ENCODE assay signal across 1 cellular context in the genomic region with DNA sequence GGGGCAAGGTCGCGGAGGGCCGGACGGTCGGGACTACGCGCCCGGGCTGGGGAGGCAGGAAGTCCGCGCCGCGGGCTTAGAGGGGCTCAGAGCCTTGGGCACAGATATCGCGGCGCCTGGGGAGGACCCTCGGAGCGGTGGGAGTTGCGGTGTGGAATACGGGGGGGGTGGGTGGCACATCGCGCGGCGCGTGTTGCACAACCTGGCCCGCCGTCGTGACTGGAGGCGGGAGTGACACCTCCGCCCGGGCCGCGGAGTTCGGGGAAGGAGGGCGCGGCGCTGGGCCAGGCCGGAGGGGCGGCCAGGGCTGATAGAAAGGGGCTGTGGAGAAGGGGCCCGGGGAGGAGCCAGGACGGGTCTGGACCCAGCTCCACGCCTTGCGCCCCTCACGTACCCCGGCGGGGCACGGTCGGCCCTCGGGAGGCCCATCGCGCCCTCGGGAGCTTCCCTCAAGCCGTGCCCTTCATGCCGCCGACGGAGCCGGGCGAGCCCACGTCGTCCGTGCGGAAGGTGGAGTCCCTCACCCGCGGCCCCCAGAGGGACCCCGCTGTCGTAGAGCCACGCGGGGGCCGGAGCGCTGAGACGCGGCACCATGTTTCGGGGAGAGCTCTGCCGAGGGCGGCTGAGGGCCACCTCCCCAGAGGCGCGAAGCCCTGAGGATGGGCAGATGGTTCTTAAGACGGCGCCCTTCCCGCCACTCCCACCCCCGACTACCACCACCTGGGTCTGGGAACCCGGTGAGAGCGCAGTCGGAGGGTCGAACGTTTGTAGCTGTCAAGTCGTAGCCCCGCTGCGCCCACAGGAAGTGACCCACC.
TF ChIP-seq lines count a peak whose summit lies in the region.

No MANE protein-coding gene starts in this region.

TF ChIP-seq in K562, 482 proteins besides CTCF, POLR2A, EP300 and RAD21 (continued from another document):
- TF ChIP-seq, protein P1, sequence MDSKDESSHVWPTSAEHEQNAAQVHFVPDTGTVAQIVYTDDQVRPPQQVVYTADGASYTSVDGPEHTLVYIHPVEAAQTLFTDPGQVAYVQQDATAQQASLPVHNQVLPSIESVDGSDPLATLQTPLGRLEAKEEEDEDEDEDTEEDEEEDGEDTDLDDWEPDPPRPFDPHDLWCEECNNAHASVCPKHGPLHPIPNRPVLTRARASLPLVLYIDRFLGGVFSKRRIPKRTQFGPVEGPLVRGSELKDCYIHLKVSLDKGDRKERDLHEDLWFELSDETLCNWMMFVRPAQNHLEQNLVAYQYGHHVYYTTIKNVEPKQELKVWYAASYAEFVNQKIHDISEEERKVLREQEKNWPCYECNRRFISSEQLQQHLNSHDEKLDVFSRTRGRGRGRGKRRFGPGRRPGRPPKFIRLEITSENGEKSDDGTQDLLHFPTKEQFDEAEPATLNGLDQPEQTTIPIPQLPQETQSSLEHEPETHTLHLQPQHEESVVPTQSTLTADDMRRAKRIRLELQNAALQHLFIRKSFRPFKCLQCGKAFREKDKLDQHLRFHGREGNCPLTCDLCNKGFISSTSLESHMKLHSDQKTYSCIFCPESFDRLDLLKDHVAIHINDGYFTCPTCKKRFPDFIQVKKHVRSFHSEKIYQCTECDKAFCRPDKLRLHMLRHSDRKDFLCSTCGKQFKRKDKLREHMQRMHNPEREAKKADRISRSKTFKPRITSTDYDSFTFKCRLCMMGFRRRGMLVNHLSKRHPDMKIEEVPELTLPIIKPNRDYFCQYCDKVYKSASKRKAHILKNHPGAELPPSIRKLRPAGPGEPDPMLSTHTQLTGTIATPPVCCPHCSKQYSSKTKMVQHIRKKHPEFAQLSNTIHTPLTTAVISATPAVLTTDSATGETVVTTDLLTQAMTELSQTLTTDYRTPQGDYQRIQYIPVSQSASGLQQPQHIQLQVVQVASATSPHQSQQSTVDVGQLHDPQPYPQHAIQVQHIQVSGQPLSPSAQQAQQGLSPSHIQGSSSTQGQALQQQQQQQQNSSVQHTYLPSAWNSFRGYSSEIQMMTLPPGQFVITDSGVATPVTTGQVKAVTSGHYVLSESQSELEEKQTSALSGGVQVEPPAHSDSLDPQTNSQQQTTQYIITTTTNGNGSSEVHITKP (IDR thresholded peaks at IDR 0.05; ENCODE audit: partially characterized antibody), result no peak
- TF ChIP-seq ZBTB8A (IDR thresholded peaks at IDR 0.05; ENCODE audit: partially characterized antibody) (no peak), BRCA1 (IDR thresholded peaks at IDR 0.05) (no peak), BRCA1 (CRISPR knock-in tag; IDR thresholded peaks at IDR 0.05) (no peak), MBD2 (IDR thresholded peaks at IDR 0.05; ENCODE audit: borderline replicate concordance, low read depth) (no peak), RBBP5 (IDR thresholded peaks at IDR 0.05; ENCODE audit: borderline replicate concordance, insufficient read depth, low read length, poor library complexity, severe bottlenecking) (peak; percentile 24), PPARD (CRISPR knock-in tag; IDR thresholded peaks at IDR 0.05) (no peak), PTRF (tag; IDR thresholded peaks at IDR 0.05) (no peak), POLR2H (tag; IDR thresholded peaks at IDR 0.05; ENCODE audit: low read depth) (no peak), ZNF830 (CRISPR knock-in tag; IDR thresholded peaks at IDR 0.05) (no peak), FUS (optimal IDR thresholded peaks at IDR 0.05; ENCODE audit: low read depth, low read length) (no peak), DPF2 (IDR thresholded peaks at IDR 0.05) (no peak), GATAD2A (IDR thresholded peaks at IDR 0.05) (no peak), ZFX (CRISPR knock-in tag; IDR thresholded peaks at IDR 0.05) (peak; percentile 36), FOXA3 (CRISPR knock-in tag; conservative IDR thresholded peaks at IDR 0.05 in 1 of 2, IDR thresholded peaks at IDR 0.05 in 1 of 2) (no peak), HDGF (IDR thresholded peaks at IDR 0.05) (no peak), EZH2 (IDR thresholded peaks at IDR 0.05; ENCODE audit: borderline replicate concordance, low read depth, low read length) (no peak), YBX1 (IDR thresholded peaks at IDR 0.05) (no peak), PCBP1 (IDR thresholded peaks at IDR 0.05; ENCODE audit: low read depth, low read length, poor library complexity, severe bottlenecking) (peak; percentile 18), BCOR (IDR thresholded peaks at IDR 0.05) (no peak), ZC3H8 (IDR thresholded peaks at IDR 0.05) (no peak), NCOA6 (IDR thresholded peaks at IDR 0.05) (peak; percentile 56; the same call in 1 of the 2 replicates), HIVEP1 (CRISPR knock-in tag; IDR thresholded peaks at IDR 0.05) (no peak), KDM5B (IDR thresholded peaks at IDR 0.05; ENCODE audit: insufficient replicate concordance, low read depth, low read length) (no peak), ZNF444 (CRISPR knock-in tag; IDR thresholded peaks at IDR 0.05) (no peak), KLF10 (CRISPR knock-in tag; IDR thresholded peaks at IDR 0.05) (no peak), SMAD3 (CRISPR knock-in tag; conservative IDR thresholded peaks at IDR 0.05) (no peak), SMARCC2 (IDR thresholded peaks at IDR 0.05; ENCODE audit: low read depth) (no peak), TGIF2 (CRISPR knock-in tag; IDR thresholded peaks at IDR 0.05) (no peak), PML (IDR thresholded peaks at IDR 0.05; ENCODE audit: low read length) (no peak), KLF1 (tag; IDR thresholded peaks at IDR 0.05) (no peak)
- TF ChIP-seq, protein P2, sequence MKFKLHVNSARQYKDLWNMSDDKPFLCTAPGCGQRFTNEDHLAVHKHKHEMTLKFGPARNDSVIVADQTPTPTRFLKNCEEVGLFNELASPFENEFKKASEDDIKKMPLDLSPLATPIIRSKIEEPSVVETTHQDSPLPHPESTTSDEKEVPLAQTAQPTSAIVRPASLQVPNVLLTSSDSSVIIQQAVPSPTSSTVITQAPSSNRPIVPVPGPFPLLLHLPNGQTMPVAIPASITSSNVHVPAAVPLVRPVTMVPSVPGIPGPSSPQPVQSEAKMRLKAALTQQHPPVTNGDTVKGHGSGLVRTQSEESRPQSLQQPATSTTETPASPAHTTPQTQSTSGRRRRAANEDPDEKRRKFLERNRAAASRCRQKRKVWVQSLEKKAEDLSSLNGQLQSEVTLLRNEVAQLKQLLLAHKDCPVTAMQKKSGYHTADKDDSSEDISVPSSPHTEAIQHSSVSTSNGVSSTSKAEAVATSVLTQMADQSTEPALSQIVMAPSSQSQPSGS (CRISPR knock-in tag; IDR thresholded peaks at IDR 0.05), result no peak
- TF ChIP-seq, protein P3, sequence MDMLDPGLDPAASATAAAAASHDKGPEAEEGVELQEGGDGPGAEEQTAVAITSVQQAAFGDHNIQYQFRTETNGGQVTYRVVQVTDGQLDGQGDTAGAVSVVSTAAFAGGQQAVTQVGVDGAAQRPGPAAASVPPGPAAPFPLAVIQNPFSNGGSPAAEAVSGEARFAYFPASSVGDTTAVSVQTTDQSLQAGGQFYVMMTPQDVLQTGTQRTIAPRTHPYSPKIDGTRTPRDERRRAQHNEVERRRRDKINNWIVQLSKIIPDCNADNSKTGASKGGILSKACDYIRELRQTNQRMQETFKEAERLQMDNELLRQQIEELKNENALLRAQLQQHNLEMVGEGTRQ (CRISPR knock-in tag; IDR thresholded peaks at IDR 0.05), result no peak
- TF ChIP-seq, protein P4, sequence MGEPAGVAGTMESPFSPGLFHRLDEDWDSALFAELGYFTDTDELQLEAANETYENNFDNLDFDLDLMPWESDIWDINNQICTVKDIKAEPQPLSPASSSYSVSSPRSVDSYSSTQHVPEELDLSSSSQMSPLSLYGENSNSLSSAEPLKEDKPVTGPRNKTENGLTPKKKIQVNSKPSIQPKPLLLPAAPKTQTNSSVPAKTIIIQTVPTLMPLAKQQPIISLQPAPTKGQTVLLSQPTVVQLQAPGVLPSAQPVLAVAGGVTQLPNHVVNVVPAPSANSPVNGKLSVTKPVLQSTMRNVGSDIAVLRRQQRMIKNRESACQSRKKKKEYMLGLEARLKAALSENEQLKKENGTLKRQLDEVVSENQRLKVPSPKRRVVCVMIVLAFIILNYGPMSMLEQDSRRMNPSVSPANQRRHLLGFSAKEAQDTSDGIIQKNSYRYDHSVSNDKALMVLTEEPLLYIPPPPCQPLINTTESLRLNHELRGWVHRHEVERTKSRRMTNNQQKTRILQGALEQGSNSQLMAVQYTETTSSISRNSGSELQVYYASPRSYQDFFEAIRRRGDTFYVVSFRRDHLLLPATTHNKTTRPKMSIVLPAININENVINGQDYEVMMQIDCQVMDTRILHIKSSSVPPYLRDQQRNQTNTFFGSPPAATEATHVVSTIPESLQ (CRISPR knock-in tag; IDR thresholded peaks at IDR 0.05), result no peak
- TF ChIP-seq, protein P5, sequence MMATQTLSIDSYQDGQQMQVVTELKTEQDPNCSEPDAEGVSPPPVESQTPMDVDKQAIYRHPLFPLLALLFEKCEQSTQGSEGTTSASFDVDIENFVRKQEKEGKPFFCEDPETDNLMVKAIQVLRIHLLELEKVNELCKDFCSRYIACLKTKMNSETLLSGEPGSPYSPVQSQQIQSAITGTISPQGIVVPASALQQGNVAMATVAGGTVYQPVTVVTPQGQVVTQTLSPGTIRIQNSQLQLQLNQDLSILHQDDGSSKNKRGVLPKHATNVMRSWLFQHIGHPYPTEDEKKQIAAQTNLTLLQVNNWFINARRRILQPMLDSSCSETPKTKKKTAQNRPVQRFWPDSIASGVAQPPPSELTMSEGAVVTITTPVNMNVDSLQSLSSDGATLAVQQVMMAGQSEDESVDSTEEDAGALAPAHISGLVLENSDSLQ (IDR thresholded peaks at IDR 0.05), result 0 out of 2 replicates have a peak, but pooled peaks have one; percentile 37
- TF ChIP-seq, protein P6, sequence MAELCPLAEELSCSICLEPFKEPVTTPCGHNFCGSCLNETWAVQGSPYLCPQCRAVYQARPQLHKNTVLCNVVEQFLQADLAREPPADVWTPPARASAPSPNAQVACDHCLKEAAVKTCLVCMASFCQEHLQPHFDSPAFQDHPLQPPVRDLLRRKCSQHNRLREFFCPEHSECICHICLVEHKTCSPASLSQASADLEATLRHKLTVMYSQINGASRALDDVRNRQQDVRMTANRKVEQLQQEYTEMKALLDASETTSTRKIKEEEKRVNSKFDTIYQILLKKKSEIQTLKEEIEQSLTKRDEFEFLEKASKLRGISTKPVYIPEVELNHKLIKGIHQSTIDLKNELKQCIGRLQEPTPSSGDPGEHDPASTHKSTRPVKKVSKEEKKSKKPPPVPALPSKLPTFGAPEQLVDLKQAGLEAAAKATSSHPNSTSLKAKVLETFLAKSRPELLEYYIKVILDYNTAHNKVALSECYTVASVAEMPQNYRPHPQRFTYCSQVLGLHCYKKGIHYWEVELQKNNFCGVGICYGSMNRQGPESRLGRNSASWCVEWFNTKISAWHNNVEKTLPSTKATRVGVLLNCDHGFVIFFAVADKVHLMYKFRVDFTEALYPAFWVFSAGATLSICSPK (IDR thresholded peaks at IDR 0.05; ENCODE audit: borderline replicate concordance), result no peak
- TF ChIP-seq, protein P7, sequence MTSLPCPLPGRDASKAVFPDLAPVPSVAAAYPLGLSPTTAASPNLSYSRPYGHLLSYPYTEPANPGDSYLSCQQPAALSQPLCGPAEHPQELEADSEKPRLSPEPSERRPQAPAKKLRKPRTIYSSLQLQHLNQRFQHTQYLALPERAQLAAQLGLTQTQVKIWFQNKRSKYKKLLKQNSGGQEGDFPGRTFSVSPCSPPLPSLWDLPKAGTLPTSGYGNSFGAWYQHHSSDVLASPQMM (CRISPR knock-in tag; IDR thresholded peaks at IDR 0.05), result no peak
- TF ChIP-seq, protein P8, sequence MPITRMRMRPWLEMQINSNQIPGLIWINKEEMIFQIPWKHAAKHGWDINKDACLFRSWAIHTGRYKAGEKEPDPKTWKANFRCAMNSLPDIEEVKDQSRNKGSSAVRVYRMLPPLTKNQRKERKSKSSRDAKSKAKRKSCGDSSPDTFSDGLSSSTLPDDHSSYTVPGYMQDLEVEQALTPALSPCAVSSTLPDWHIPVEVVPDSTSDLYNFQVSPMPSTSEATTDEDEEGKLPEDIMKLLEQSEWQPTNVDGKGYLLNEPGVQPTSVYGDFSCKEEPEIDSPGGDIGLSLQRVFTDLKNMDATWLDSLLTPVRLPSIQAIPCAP (CRISPR knock-in tag; IDR thresholded peaks at IDR 0.05; ENCODE audit: borderline replicate concordance), result no peak
- TF ChIP-seq, protein P9, sequence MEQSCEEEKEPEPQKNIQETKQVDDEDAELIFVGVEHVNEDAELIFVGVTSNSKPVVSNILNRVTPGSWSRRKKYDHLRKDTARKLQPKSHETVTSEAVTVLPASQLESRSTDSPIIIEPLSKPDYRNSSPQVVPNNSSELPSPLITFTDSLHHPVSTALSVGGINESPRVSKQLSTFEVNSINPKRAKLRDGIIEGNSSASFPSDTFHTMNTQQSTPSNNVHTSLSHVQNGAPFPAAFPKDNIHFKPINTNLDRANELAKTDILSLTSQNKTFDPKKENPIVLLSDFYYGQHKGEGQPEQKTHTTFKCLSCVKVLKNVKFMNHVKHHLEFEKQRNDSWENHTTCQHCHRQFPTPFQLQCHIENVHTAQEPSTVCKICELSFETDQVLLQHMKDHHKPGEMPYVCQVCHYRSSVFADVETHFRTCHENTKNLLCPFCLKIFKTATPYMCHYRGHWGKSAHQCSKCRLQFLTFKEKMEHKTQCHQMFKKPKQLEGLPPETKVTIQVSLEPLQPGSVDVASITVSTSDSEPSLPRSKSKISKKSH (CRISPR knock-in tag; IDR thresholded peaks at IDR 0.05), result no peak
- TF ChIP-seq, protein P10, sequence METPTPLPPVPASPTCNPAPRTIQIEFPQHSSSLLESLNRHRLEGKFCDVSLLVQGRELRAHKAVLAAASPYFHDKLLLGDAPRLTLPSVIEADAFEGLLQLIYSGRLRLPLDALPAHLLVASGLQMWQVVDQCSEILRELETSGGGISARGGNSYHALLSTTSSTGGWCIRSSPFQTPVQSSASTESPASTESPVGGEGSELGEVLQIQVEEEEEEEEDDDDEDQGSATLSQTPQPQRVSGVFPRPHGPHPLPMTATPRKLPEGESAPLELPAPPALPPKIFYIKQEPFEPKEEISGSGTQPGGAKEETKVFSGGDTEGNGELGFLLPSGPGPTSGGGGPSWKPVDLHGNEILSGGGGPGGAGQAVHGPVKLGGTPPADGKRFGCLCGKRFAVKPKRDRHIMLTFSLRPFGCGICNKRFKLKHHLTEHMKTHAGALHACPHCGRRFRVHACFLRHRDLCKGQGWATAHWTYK (CRISPR knock-in tag; IDR thresholded peaks at IDR 0.05), result no peak
